In genomic region chr20:63854069-63854765, GRCh38 we compare ENCODE assay signal across 1 cellular context.
TF ChIP-seq lines count a peak whose summit lies in the region.

No MANE protein-coding gene starts in this region.

TF ChIP-seq in HepG2, 621 proteins besides CTCF, POLR2A, EP300 and RAD21 (continued from another document and continues in another):
- TF ChIP-seq IRF9 (CRISPR knock-in tag; IDR thresholded peaks at IDR 0.05; ENCODE audit: borderline replicate concordance) (peak; percentile 68; the same call in 1 of the 2 replicates), HOXA5 (CRISPR knock-in tag; IDR thresholded peaks at IDR 0.05) (no peak; the same call in 1 of the 2 replicates), JUN (CRISPR knock-in tag; IDR thresholded peaks at IDR 0.05) (no peak), EED (CRISPR knock-in tag; IDR thresholded peaks at IDR 0.05) (no peak), CCAR2 (optimal IDR thresholded peaks at IDR 0.05; ENCODE audit: low read depth, low read length) (no peak), ZSCAN29 (CRISPR knock-in tag; conservative IDR thresholded peaks at IDR 0.05) (no peak; the same call in 1 of the 2 replicates), SKIL (CRISPR knock-in tag; IDR thresholded peaks at IDR 0.05; ENCODE audit: borderline replicate concordance) (no peak), PITX1 (CRISPR knock-in tag; IDR thresholded peaks at IDR 0.05) (peak; percentile 57; the same call in 1 of the 2 replicates), ZBTB25 (CRISPR knock-in tag; IDR thresholded peaks at IDR 0.05) (no peak), TP53 (CRISPR knock-in tag; conservative IDR thresholded peaks at IDR 0.05) (0 out of 2 replicates have a peak, but pooled peaks have one; percentile 73), ZNF674 (CRISPR knock-in tag; IDR thresholded peaks at IDR 0.05; ENCODE audit: low read depth) (no peak), ZNF720 (CRISPR knock-in tag; IDR thresholded peaks at IDR 0.05) (no peak), ZSCAN21 (CRISPR knock-in tag; IDR thresholded peaks at IDR 0.05; ENCODE audit: borderline replicate concordance) (no peak), ZNF510 (CRISPR knock-in tag; IDR thresholded peaks at IDR 0.05; ENCODE audit: low read depth) (no peak), ARNT (IDR thresholded peaks at IDR 0.05) (no peak), PLSCR1 (CRISPR knock-in tag; IDR thresholded peaks at IDR 0.05; ENCODE audit: borderline replicate concordance) (no peak), ZNF687 (CRISPR knock-in tag; IDR thresholded peaks at IDR 0.05) (peak; percentile 67), ZBTB34 (CRISPR knock-in tag; IDR thresholded peaks at IDR 0.05) (no peak), TRAFD1 (CRISPR knock-in tag; IDR thresholded peaks at IDR 0.05; ENCODE audit: borderline replicate concordance) (no peak), ZNF598 (CRISPR knock-in tag; IDR thresholded peaks at IDR 0.05; ENCODE audit: borderline replicate concordance) (no peak), ZSCAN31 (CRISPR knock-in tag; IDR thresholded peaks at IDR 0.05; ENCODE audit: low read depth) (0 out of 2 replicates have a peak, but pooled peaks have one; percentile 5), GRHL1 (CRISPR knock-in tag; conservative IDR thresholded peaks at IDR 0.05) (no peak), PHB2 (IDR thresholded peaks at IDR 0.05; ENCODE audit: partially characterized antibody) (no peak), ZNF407 (CRISPR knock-in tag; IDR thresholded peaks at IDR 0.05; ENCODE audit: not compliant biosample characterization) (no peak), ZNF414 (CRISPR knock-in tag; IDR thresholded peaks at IDR 0.05) (no peak; the same call in 1 of the 2 replicates), ZNF101 (CRISPR knock-in tag; IDR thresholded peaks at IDR 0.05; ENCODE audit: borderline replicate concordance, low read depth) (peak; percentile 33; the same call in 1 of the 2 replicates)
